31 cellular contexts compared by ENCODE assay signal in genomic region chr2:121121661-121122060, GRCh38.
DNase-seq lines count a peak whose midpoint lies in the region; TF ChIP-seq lines count a peak whose summit lies in the region.
"Had no signal": no experiment of that assay in that cellular context is flagged by ENCODE, and none has a peak within 500 bp of the region (broad histone marks: within the 10 kb centered on the region; RNA-seq: fewer than 3 reads in every experiment).

No MANE protein-coding gene starts in this region.

- no peaks in the 10 kb centered on the region for H3K9me3 ChIP-seq in right atrium auricular region
- H3K9me3 ChIP-seq: A549, BE2C, BLaER1, Caco-2 had no signal

- TF ChIP-seq CTCF in right atrium auricular region (IDR thresholded peaks at IDR 0.05): no peak
- TF ChIP-seq CTCF in coronary artery (IDR thresholded peaks at IDR 0.05): no peak

- H3K27ac ChIP-seq in right atrium auricular region (no peak overlapping the region), coronary artery (no peak overlapping the region)
- H3K27ac ChIP-seq: 22Rv1; A549; BLaER1; BLaER1 treated with 17β-estradiol and CSF1 and Interleukin-3, amounts not matched to agents 10 nM and 100 nM; C4-2B had no signal

- H3K4me1 ChIP-seq in right atrium auricular region: no peaks in the 10 kb centered on the region
- H3K4me1 ChIP-seq: A549; BE2C; BLaER1; BLaER1 treated with 17β-estradiol and CSF1 and Interleukin-3, amounts not matched to agents 10 nM and 100 nM; Caco-2 had no signal

- intact Hi-C loops in cardiac septum (cut with DNase I): no loop called here

- no peaks in the 10 kb centered on the region for H3K27me3 ChIP-seq in right atrium auricular region
- H3K27me3 ChIP-seq: BE2C; BLaER1; BLaER1 treated with 17β-estradiol and CSF1 and Interleukin-3, amounts not matched to agents 10 nM and 100 nM had no signal

- H3K36me3 ChIP-seq in right atrium auricular region: no peaks in the 10 kb centered on the region
- H3K36me3 ChIP-seq: BE2C; BLaER1; BLaER1 treated with 17β-estradiol and CSF1 and Interleukin-3, amounts not matched to agents 10 nM and 100 nM had no signal

- DNase-seq in cardiac septum (ENCODE audit: low spot score) (peak; percentile 46), right atrium auricular region (ENCODE audit: low spot score) (no peak), coronary artery (ENCODE audit: low spot score) (peak; percentile 41), mesenteric fat pad (ENCODE audit: low spot score) (peak; percentile 51), AG20443 (ENCODE audit: low spot score) (no peak), NCI-H2081 treated with DMSO at 0.1 percent for 48 hours (lab: John Stamatoyannopoulos, UW) (no peak)
- DNase-seq: 8988T; ACHN; AML-193; BE2C; C1 segment of cervical spinal cord; Caco-2; Calu3; CD4-positive, alpha-beta memory T cell; CD4-positive, alpha-beta T cell; CD4-positive, CD25-positive, alpha-beta regulatory T cell; CD8-positive, alpha-beta memory T cell; CD8-positive, alpha-beta T cell; COR-L47; DMS 273 treated with DMSO at 0.1 percent for 48 hours; DMS153; DMS53; DMS79; DMS79 treated with DMSO at 0.1 percent for 48 hours; DND-41; EL had no signal

- H3K4me3 ChIP-seq in right atrium auricular region (no peak overlapping the region), coronary artery (no peak overlapping the region)
- H3K4me3 ChIP-seq: A549; BLaER1; BLaER1 treated with 17β-estradiol and CSF1 and Interleukin-3, amounts not matched to agents 10 nM and 100 nM had no signal

Comparison
In these comparisons a context has a peak if more than half of its experiments do, and no peak if none do; other contexts are left out.
1. DNase-seq: peak in cardiac septum (single experiment), coronary artery (single experiment) and mesenteric fat pad (single experiment); none in right atrium auricular region (single experiment), AG20443 (single experiment) and NCI-H2081 treated with DMSO at 0.1 percent for 48 hours (single experiment).